In genomic region chr18:38887671-38888020, GRCh38 we compare ENCODE assay signal across 6 cellular contexts.
"Had no signal": no experiment of that assay in that cellular context is flagged by ENCODE, and none has a peak within 500 bp of the region (broad histone marks: within the 10 kb centered on the region; RNA-seq: fewer than 3 reads in every experiment).

No MANE protein-coding gene starts in this region.

- DNase-seq: GM23248, GOT3, H7, HCEC 1CT, IMR-90 had no signal

- H3K4me3 ChIP-seq: GM23248, K562 had no signal

- ATAC-seq: K562 had no signal
